In genomic region chr5:109409844-109410388, GRCh38 we compare ENCODE assay signal across 8 cellular contexts. TPM values are rescaled to one million over a fixed set of nuclear protein-coding genes. Genes with fewer than 3 reads are reported as not detected.
A peak's percentile ranks its signal among the peaks of the same experiment; 100 is the strongest.
DNase-seq lines count a peak whose midpoint lies in the region; ATAC-seq lines count a peak whose summit lies in the region.

Gene PJA2 (minus strand): TSS chr5:109409974. CDS start chr5:109383433, 26,541 bp downstream.

- peak within 1 kb of the TSS; percentile 97 for H3K4me3 Mint-ChIP-seq in dendritic cell treated with granulocyte-macrophage colony-stimulating factor and Interleukin-4, amounts not matched to agents 40 ng/mL and 50 ng/mL, for 4 days

- H3K9me3 Mint-ChIP-seq in dendritic cell treated with granulocyte-macrophage colony-stimulating factor and Interleukin-4, amounts not matched to agents 40 ng/mL and 50 ng/mL, for 4 days, result no peaks in the 10 kb centered on the region

- no peaks in the 10 kb centered on the region for H3K27me3 Mint-ChIP-seq in dendritic cell treated with granulocyte-macrophage colony-stimulating factor and Interleukin-4, amounts not matched to agents 40 ng/mL and 50 ng/mL, for 4 days

- peak within 1 kb of the TSS; percentile 98 for H3K27ac Mint-ChIP-seq in dendritic cell treated with granulocyte-macrophage colony-stimulating factor and Interleukin-4, amounts not matched to agents 40 ng/mL and 50 ng/mL, for 4 days

- intact Hi-C loops in dendritic cell treated with granulocyte-macrophage colony-stimulating factor and Interleukin-4, amounts not matched to agents 40 ng/mL and 50 ng/mL, for 4 days (cut with micrococcal nuclease), result loop anchor here (1.0 to 5.0 kb wide), 5 partner anchors 57 to 1327 kb away; partner anchors contain the start of genes FBXL17, FER, MAN2A1 and SLC25A46

- H3K4me1 Mint-ChIP-seq in dendritic cell treated with granulocyte-macrophage colony-stimulating factor and Interleukin-4, amounts not matched to agents 40 ng/mL and 50 ng/mL, for 4 days (ENCODE audit: low read depth), result peaks cover 22% of the 10 kb centered on the region

- peaks cover 26% of the 10 kb centered on the region for H3K36me3 Mint-ChIP-seq in dendritic cell treated with granulocyte-macrophage colony-stimulating factor and Interleukin-4, amounts not matched to agents 40 ng/mL and 50 ng/mL, for 4 days (ENCODE audit: low read depth)

- peak; percentile 85 for ATAC-seq in GM19395 (IDR thresholded peaks at IDR 0.05; ENCODE audit: unreplicated experiment)
- peak; percentile 76 for ATAC-seq in HG03565 (IDR thresholded peaks at IDR 0.05; ENCODE audit: unreplicated experiment)
- peak; percentile 88 for ATAC-seq in left lobe of liver

- DNase-seq in C1 segment of cervical spinal cord (lab: John Stamatoyannopoulos, UW) (peak; percentile 86 to 100 (median 98)), NCI-H774 (lab: John Stamatoyannopoulos, UW) (peak; percentile 98), left lobe of liver (ENCODE audit: low spot score) (peak; percentile 99)
- peak; percentile 94 for DNase-seq in activated CD4-positive, alpha-beta T cell treated with anti-CD3 and anti-CD28 coated beads, Interleukin-2, amount 50 U/mL, for 4 hours
- DNase-seq in stimulated activated CD4-positive, alpha-beta T cell treated with anti-CD3 and anti-CD28 coated beads, Interleukin-2, amount 100 ng/mL, for 4 hours (ENCODE audit: low read depth), result peak; percentile 93

RNA-seq across cellular contexts. Expression of gene PJA2, which starts in this region (rescaled TPM):
- 38.9 TPM for total RNA-seq in left lobe of liver

Comparison
In these comparisons a context has a peak if more than half of its experiments do, and no peak if none do; other contexts are left out.
1. Peak in every context shown above with its lines: DNase-seq and ATAC-seq.